ENCODE assay signal across 15 cellular contexts in genomic region chr6:10397756-10398438, GRCh38. TPM values are rescaled to one million over a fixed set of nuclear protein-coding genes. Genes with fewer than 3 reads are reported as not detected.
DNase-seq lines count a peak whose midpoint lies in the region; FAIRE-seq and TF ChIP-seq lines count a peak whose summit lies in the region.
"Had no signal": no experiment of that assay in that cellular context is flagged by ENCODE, and none has a peak within 500 bp of the region (broad histone marks: within the 10 kb centered on the region; RNA-seq: fewer than 3 reads in every experiment).

No MANE protein-coding gene starts in this region.

- H3K4me3 ChIP-seq in GM06990 (replicated peaks; ENCODE audit: low read depth, low read length) (peak overlapping the region; percentile 23), SU-DHL-6 (ENCODE audit: insufficient read depth, low read length, poor library complexity, severe bottlenecking) (no peak overlapping the region), smooth muscle cell (no peak overlapping the region)
- H3K4me3 ChIP-seq: right atrium auricular region had no signal

- TF ChIP-seq CTCF in GM06990 (IDR thresholded peaks at IDR 0.05; ENCODE audit: insufficient read depth, low read length, poor library complexity, severe bottlenecking) (no peak), SU-DHL-6 (IDR thresholded peaks at IDR 0.05; ENCODE audit: insufficient read depth, low read length, poor library complexity, severe bottlenecking) (no peak), smooth muscle cell (IDR thresholded peaks at IDR 0.05; ENCODE audit: borderline replicate concordance, insufficient read depth, poor library complexity, severe bottlenecking) (no peak)

- H3K9ac ChIP-seq in SU-DHL-6 (ENCODE audit: low read length) (no peak overlapping the region), smooth muscle cell (ENCODE audit: low read depth) (no peak overlapping the region)

- no peak for DNase-seq in GM06990 (ENCODE audit: extremely low read depth, insufficient read length)
- DNase-seq in frontal cortex (ENCODE audit: low spot score in 2 of 2), result no peak
- DNase-seq in smooth muscle cell (lab: John Stamatoyannopoulos, UW; ENCODE audit: unreplicated experiment), result no peak
- no peak for DNase-seq in NCI-H526 (lab: John Stamatoyannopoulos, UW)
- no peak for DNase-seq in medulla oblongata (ENCODE audit: extremely low spot score)
- no peak for DNase-seq in NCI-H82 treated with DMSO at 0.1 percent for 48 hours (lab: John Stamatoyannopoulos, UW; ENCODE audit: unreplicated experiment)
- DNase-seq: activated CD4-positive, alpha-beta T cell treated with anti-CD3 and anti-CD28 coated beads, Interleukin-2, amount 50 U/mL, for 1 hour; activated CD8-positive, alpha-beta memory T cell treated with anti-CD3 and anti-CD28 coated beads, Interleukin-2, amount 50 U/mL, for 4 hours; activated naive CD8-positive, alpha-beta T cell treated with anti-CD3 and anti-CD28 coated beads for 36 hours; heart right ventricle; NCI-H1105 treated with DMSO at 0.1 percent for 48 hours; NCI-H524 had no signal

- H3K4me2 ChIP-seq in SU-DHL-6 (ENCODE audit: low read depth, low read length, poor library complexity, severe bottlenecking) (peak overlapping the region; percentile 12), smooth muscle cell (peak overlapping the region; percentile 66)

- H3K27ac ChIP-seq in SU-DHL-6 (ENCODE audit: low read depth, low read length), result no peak overlapping the region
- no peak overlapping the region for H3K27ac ChIP-seq in smooth muscle cell (ENCODE audit: low read depth)
- H3K27ac ChIP-seq: heart right ventricle, right atrium auricular region had no signal

- H3K79me2 ChIP-seq in SU-DHL-6 (ENCODE audit: insufficient read depth, low read length) (no peaks in the 10 kb centered on the region), smooth muscle cell (ENCODE audit: low read depth) (no peaks in the 10 kb centered on the region)

- no peaks in the 10 kb centered on the region for H3K9me2 ChIP-seq in SU-DHL-6 (replicated peaks; ENCODE audit: insufficient read depth, low read length)

- H2AFZ ChIP-seq in SU-DHL-6 (ENCODE audit: low read depth, low read length, severe bottlenecking), result peak overlapping the region; percentile 28
- no peak overlapping the region for H2AFZ ChIP-seq in smooth muscle cell (ENCODE audit: low read depth)

- peak; percentile 56 for FAIRE-seq in frontal cortex (lab: Jason Lieb, UNC)
- FAIRE-seq: colon had no signal

- H3K9me3 ChIP-seq in SU-DHL-6 (ENCODE audit: insufficient read depth, low read length) (no peaks in the 10 kb centered on the region), smooth muscle cell (replicated peaks; ENCODE audit: low read depth) (no peaks in the 10 kb centered on the region)
- H3K9me3 ChIP-seq: right atrium auricular region had no signal

- H3K36me3 ChIP-seq in GM06990 (ENCODE audit: control insufficient read depth, insufficient read depth, low read length), result no peaks in the 10 kb centered on the region
- no peaks in the 10 kb centered on the region for H3K36me3 ChIP-seq in SU-DHL-6 (ENCODE audit: low read length)
- no peaks in the 10 kb centered on the region for H3K36me3 ChIP-seq in smooth muscle cell (ENCODE audit: low read depth)
- H3K36me3 ChIP-seq: heart right ventricle, right atrium auricular region had no signal

- H4K20me1 ChIP-seq in SU-DHL-6 (ENCODE audit: low read depth, low read length) (no peaks in the 10 kb centered on the region), smooth muscle cell (ENCODE audit: low read depth) (no peaks in the 10 kb centered on the region)

- WGBS in smooth muscle cell (ENCODE audit: low lambda C conversion rate), result 48% methylated on average over 19 of the region's 28 CpGs

- H3F3A ChIP-seq in SU-DHL-6 (ENCODE audit: insufficient read depth) (no peaks in the 10 kb centered on the region; the same call in 1 of the 2 replicates), smooth muscle cell (ENCODE audit: low read depth) (no peaks in the 10 kb centered on the region)

- H3K27me3 ChIP-seq in GM06990 (replicated peaks; ENCODE audit: control insufficient read depth, insufficient read depth, low read length) (peaks cover 2% of the 10 kb centered on the region; the same call in 1 of the 2 replicates), SU-DHL-6 (ENCODE audit: low read length) (no peaks in the 10 kb centered on the region), smooth muscle cell (ENCODE audit: low read depth) (peaks cover 45% of the 10 kb centered on the region)

- peaks cover 7% of the 10 kb centered on the region for H3K4me1 ChIP-seq in smooth muscle cell (ENCODE audit: low read depth)
- H3K4me1 ChIP-seq: heart right ventricle, right atrium auricular region had no signal

RNA-seq across cellular contexts. Expression of gene TFAP2A, which starts 17.0 kb away (rescaled TPM):
- total RNA-seq in frontal cortex (not detected), smooth muscle cell (6.2 and 13.6 TPM in 2 replicates)
- polyA plus RNA-seq in smooth muscle cell, result 10.1 and 33.9 TPM in 2 replicates
